7 cellular contexts compared by ENCODE assay signal in genomic region chr18:37505321-37505720, GRCh38.
"Had no signal": no experiment of that assay in that cellular context is flagged by ENCODE, and none has a peak within 500 bp of the region (broad histone marks: within the 10 kb centered on the region; RNA-seq: fewer than 3 reads in every experiment).

No MANE protein-coding gene starts in this region.

- H3K4me1 Mint-ChIP-seq: IgD-negative memory B cell had no signal

- H3K9me3 Mint-ChIP-seq: HFFc6 had no signal

- DNase-seq: GM23248, GOT3, H7, HFFc6 had no signal

- H2AFZ ChIP-seq: GM23248 had no signal

- H3K27ac ChIP-seq: GM23248 had no signal

- H3K4me3 ChIP-seq: GM23248, HAP-1 had no signal

- H3K4me1 ChIP-seq: HAP-1 had no signal

- H3K27ac Mint-ChIP-seq: HFFc6, IgD-negative memory B cell had no signal

- H3K4me3 Mint-ChIP-seq: HFFc6 had no signal

- H3K27me3 Mint-ChIP-seq: IgD-negative memory B cell had no signal

- H3K9me3 ChIP-seq: HAP-1 had no signal

- H3K9ac ChIP-seq: GM23248 had no signal

- H3K36me3 Mint-ChIP-seq: IgD-negative memory B cell had no signal

- H3K36me3 ChIP-seq: HAP-1 had no signal

- ATAC-seq: HCT116 had no signal
